ENCODE assay signal across 26 cellular contexts in genomic region chr9:127500862-127501261, GRCh38.
"Had no signal": no experiment of that assay in that cellular context is flagged by ENCODE, and none has a peak within 500 bp of the region (broad histone marks: within the 10 kb centered on the region; RNA-seq: fewer than 3 reads in every experiment).

No MANE protein-coding gene starts in this region.

- H3K4me3 Mint-ChIP-seq: activated CD4-positive, alpha-beta T cell treated with anti-CD3 and anti-CD28 coated beads, Interleukin-2, amount 10 ng/mL, durations not matched to agents 24 days and 14 days; activated CD8-positive, alpha-beta memory T cell treated with anti-CD3 and anti-CD28 coated beads, Interleukin-2, amount 10 ng/mL, durations not matched to agents 7 days and 5 days; activated naive CD4-positive, alpha-beta T cell treated with anti-CD3 and anti-CD28 coated beads, Interleukin-2, amount 50 U/mL, for 24 hours; activated T-cell treated with anti-CD3 and anti-CD28 coated beads, Interleukin-2, amount 50 U/mL, for 24 hours; activated T-helper 1 cell treated with anti-CD3 and anti-CD28 coated beads, Interleukin-12 subunit alpha, Interleukin-12 subunit beta, Interleukin-2, Interleukin-4 antibody, amounts not matched to agents 30 ng/mL and 10 ng/mL and 1 ng/mL, durations not matched to agents 14 hours and 24 hours and 36 hours; WTC11 had no signal

- H3K4me3 ChIP-seq: breast epithelium, SJCRH30 had no signal

- H3K27ac Mint-ChIP-seq: activated CD4-positive, alpha-beta T cell treated with anti-CD3 and anti-CD28 coated beads, Interleukin-2, amount 10 ng/mL, durations not matched to agents 24 days and 14 days; activated CD8-positive, alpha-beta memory T cell treated with anti-CD3 and anti-CD28 coated beads, Interleukin-2, amount 10 ng/mL, durations not matched to agents 7 days and 5 days; activated naive CD4-positive, alpha-beta T cell treated with anti-CD3 and anti-CD28 coated beads, Interleukin-2, amount 50 U/mL, for 24 hours; activated T-cell treated with anti-CD3 and anti-CD28 coated beads, Interleukin-2, amount 50 U/mL, for 24 hours; activated T-helper 1 cell treated with anti-CD3 and anti-CD28 coated beads, Interleukin-12 subunit alpha, Interleukin-12 subunit beta, Interleukin-2, Interleukin-4 antibody, amounts not matched to agents 30 ng/mL and 10 ng/mL and 1 ng/mL, durations not matched to agents 14 hours and 24 hours and 36 hours; WTC11 had no signal

- H3K9me3 ChIP-seq: breast epithelium, SJCRH30, SK-N-SH had no signal

- H3K27me3 Mint-ChIP-seq: activated CD4-positive, alpha-beta T cell treated with anti-CD3 and anti-CD28 coated beads, Interleukin-2, amount 10 ng/mL, durations not matched to agents 24 days and 14 days; activated CD8-positive, alpha-beta memory T cell treated with anti-CD3 and anti-CD28 coated beads, Interleukin-2, amount 10 ng/mL, durations not matched to agents 7 days and 5 days; activated naive CD4-positive, alpha-beta T cell treated with anti-CD3 and anti-CD28 coated beads, Interleukin-2, amount 50 U/mL, for 24 hours; activated T-cell treated with anti-CD3 and anti-CD28 coated beads, Interleukin-2, amount 50 U/mL, for 24 hours had no signal

- H3K9me3 Mint-ChIP-seq: activated CD4-positive, alpha-beta T cell treated with anti-CD3 and anti-CD28 coated beads, Interleukin-2, amount 10 ng/mL, durations not matched to agents 24 days and 14 days; activated naive CD4-positive, alpha-beta T cell treated with anti-CD3 and anti-CD28 coated beads, Interleukin-2, amount 50 U/mL, for 24 hours; activated T-cell treated with anti-CD3 and anti-CD28 coated beads, Interleukin-2, amount 50 U/mL, for 24 hours; activated T-helper 1 cell treated with anti-CD3 and anti-CD28 coated beads, Interleukin-12 subunit alpha, Interleukin-12 subunit beta, Interleukin-2, Interleukin-4 antibody, amounts not matched to agents 30 ng/mL and 10 ng/mL and 1 ng/mL, durations not matched to agents 14 hours and 24 hours and 36 hours; WTC11 had no signal

- H3K4me1 Mint-ChIP-seq: activated naive CD4-positive, alpha-beta T cell treated with anti-CD3 and anti-CD28 coated beads, Interleukin-2, amount 50 U/mL, for 24 hours; WTC11 had no signal

- H3K27me3 ChIP-seq: breast epithelium, SJCRH30 had no signal

- H3K4me2 ChIP-seq: SK-N-SH had no signal

- DNase-seq: activated CD4-positive, alpha-beta T cell treated with anti-CD3 and anti-CD28 coated beads, Interleukin-2, amount 10 ng/mL, durations not matched to agents 24 days and 14 days; activated CD4-positive, alpha-beta T cell treated with anti-CD3 and anti-CD28 coated beads, Interleukin-2, amount 50 U/mL, for 48 hours; activated CD4-positive, CD25-positive, alpha-beta regulatory T cell treated with anti-CD3 and anti-CD28 coated beads, Interleukin-2, amount 50 U/mL, for 72 hours; activated CD8-positive, alpha-beta memory T cell treated with anti-CD3 and anti-CD28 coated beads, Interleukin-2, amount 10 ng/mL, durations not matched to agents 7 days and 5 days; activated effector memory CD4-positive, alpha-beta T cell treated with Interleukin-2 at 50 U/mL for 16 hours; activated naive CD4-positive, alpha-beta T cell; activated T-cell treated with anti-CD3 and anti-CD28 coated beads, Interleukin-2, amount 50 U/mL, for 24 hours; aorta; caudate nucleus; Kasumi-1; KBM-7; NCI-H1105 treated with DMSO at 0.1 percent for 48 hours; NCI-H1436 treated with DMSO at 0.1 percent for 48 hours; NCI-H187; NCI-H2081; NCI-H2227 treated with DMSO at 0.1 percent for 48 hours; NCI-H446 treated with DMSO at 0.1 percent for 48 hours; NCI-H748 treated with DMSO at 0.1 percent for 48 hours; SW 1271 had no signal

- H3K27ac ChIP-seq: breast epithelium, SJCRH30 had no signal

- H3K36me3 Mint-ChIP-seq: activated CD8-positive, alpha-beta memory T cell treated with anti-CD3 and anti-CD28 coated beads, Interleukin-2, amount 10 ng/mL, durations not matched to agents 7 days and 5 days had no signal

- H3K4me1 ChIP-seq: breast epithelium, SJCRH30 had no signal

- ATAC-seq: activated CD8-positive, alpha-beta memory T cell treated with anti-CD3 and anti-CD28 coated beads, Interleukin-2, amount 10 ng/mL, durations not matched to agents 7 days and 5 days; Right ventricle myocardium inferior; WTC11 had no signal

- H3K36me3 ChIP-seq: breast epithelium had no signal
